In the genomic region with DNA sequence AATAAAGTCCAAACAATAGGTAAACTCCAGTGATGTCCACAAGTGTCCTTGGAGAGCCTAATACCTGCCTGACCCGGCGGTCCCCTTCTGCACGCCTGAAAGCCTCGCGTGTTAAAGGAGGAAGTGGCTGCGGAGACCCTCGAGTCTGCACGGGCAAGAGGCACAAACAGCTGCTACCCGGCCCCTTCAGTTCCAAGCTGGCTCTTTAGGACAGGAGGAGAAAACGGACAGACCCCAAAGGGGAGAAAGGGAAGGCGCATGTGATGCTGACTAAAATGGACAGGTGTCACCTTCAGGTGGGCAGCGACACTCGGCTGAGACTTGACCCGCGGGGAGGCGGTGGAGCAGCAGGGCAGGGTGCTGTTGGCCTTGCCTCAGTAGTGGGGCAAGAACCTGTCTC, we compare ENCODE assay signal across 16 cellular contexts.
DNase-seq lines count a peak whose midpoint lies in the region; ATAC-seq and TF ChIP-seq lines count a peak whose summit lies in the region.
"Had no signal": no experiment of that assay in that cellular context is flagged by ENCODE, and none has a peak within 500 bp of the region (broad histone marks: within the 10 kb centered on the region; RNA-seq: fewer than 3 reads in every experiment).

No MANE protein-coding gene starts in this region.

- TF ChIP-seq CTCF in GM23338 (conservative IDR thresholded peaks at IDR 0.05; ENCODE audit: low read depth in 2 of 2) (no peak), brain (conservative IDR thresholded peaks at IDR 0.05) (no peak), progenitor cell of endocrine pancreas (IDR thresholded peaks at IDR 0.05; ENCODE audit: unreplicated experiment) (no peak)

- H3K27ac Mint-ChIP-seq in GM23338 (no peak overlapping the region), brain (peak overlapping the region in 1 of 5 experiments; percentile 30), progenitor cell of endocrine pancreas (no peak overlapping the region)
- H3K27ac Mint-ChIP-seq: B cell had no signal

- peaks cover 9% of the 10 kb centered on the region; the same call in 2 of the 3 replicates for H3K36me3 Mint-ChIP-seq in GM23338 (ENCODE audit: low read depth)
- H3K36me3 Mint-ChIP-seq in brain, result no peaks in the 10 kb centered on the region
- no peaks in the 10 kb centered on the region for H3K36me3 Mint-ChIP-seq in progenitor cell of endocrine pancreas (ENCODE audit: insufficient read depth)

- H3K27me3 ChIP-seq in GM23338 (ENCODE audit: insufficient read depth), result peaks cover 40% of the 10 kb centered on the region

- no peaks in the 10 kb centered on the region for H3K36me3 ChIP-seq in GM23338 (ENCODE audit: insufficient read depth)

- no peak overlapping the region for H2AFZ ChIP-seq in GM23338

- peak overlapping the region; percentile 98 for H3K4me2 ChIP-seq in GM23338

- no peak overlapping the region for H3K27ac ChIP-seq in GM23338 (ENCODE audit: low read depth)

- H3K4me1 ChIP-seq in GM23338 (ENCODE audit: insufficient read depth), result peaks cover 31% of the 10 kb centered on the region

- H4K20me1 ChIP-seq in GM23338 (replicated peaks; ENCODE audit: insufficient read depth), result no peaks in the 10 kb centered on the region

- peaks cover 33% of the 10 kb centered on the region for H3K27me3 Mint-ChIP-seq in GM23338 (ENCODE audit: insufficient read depth, low read depth, poor library complexity)
- peaks cover 45% of the 10 kb centered on the region for H3K27me3 Mint-ChIP-seq in brain
- H3K27me3 Mint-ChIP-seq in progenitor cell of endocrine pancreas, result peaks cover 82% of the 10 kb centered on the region

- H3K4me1 Mint-ChIP-seq in GM23338 (peaks cover 39% of the 10 kb centered on the region), brain (peaks cover 69% of the 10 kb centered on the region), progenitor cell of endocrine pancreas (ENCODE audit: low read depth) (peaks cover 18% of the 10 kb centered on the region)

- peaks cover 3% of the 10 kb centered on the region; the same call in 1 of the 2 replicates for H3F3A ChIP-seq in GM23338 (replicated peaks; ENCODE audit: low read depth)

- no peaks in the 10 kb centered on the region for H3K9me2 ChIP-seq in GM23338 (ENCODE audit: insufficient read depth)

- H3K4me3 Mint-ChIP-seq in GM23338, result peak overlapping the region; percentile 43; the same call in 2 of the 3 replicates
- H3K4me3 Mint-ChIP-seq in brain, result peak overlapping the region in 3 of 5 experiments; percentile 32 to 69 (median 45)
- peak overlapping the region; percentile 2 for H3K4me3 Mint-ChIP-seq in progenitor cell of endocrine pancreas (ENCODE audit: low read depth)
- H3K4me3 Mint-ChIP-seq: B cell had no signal

- H3K4me3 ChIP-seq in GM23338, result peak overlapping the region; percentile 88; the same call in 1 of the 2 replicates

- DNase-seq in GM23338 (ENCODE audit: low spot score) (peak; percentile 14), left kidney (ENCODE audit: low read depth, low spot score) (peak; percentile 13), progenitor cell of endocrine pancreas (ENCODE audit: low spot score, unreplicated experiment) (no peak), SHP77 (lab: John Stamatoyannopoulos, UW) (no peak)
- no peak for DNase-seq in activated CD4-positive, CD25-positive, alpha-beta regulatory T cell (lab: John Stamatoyannopoulos, UW)
- DNase-seq: DMS 273 treated with DMSO at 0.1 percent for 48 hours, GDM1, NCI-H1092 treated with DMSO at 0.1 percent for 48 hours, NCI-H146, NCI-H2081 treated with DMSO at 0.1 percent for 48 hours, NCI-H748 treated with DMSO at 0.1 percent for 48 hours had no signal

- peaks cover 4% of the 10 kb centered on the region for H3K79me2 ChIP-seq in GM23338 (replicated peaks; ENCODE audit: insufficient read depth)

- no peaks in the 10 kb centered on the region; the same call in 2 of the 3 replicates for H3K9me3 Mint-ChIP-seq in GM23338
- peaks cover 0 to 8% (median 2%) of the 10 kb centered on the region in 5 experiments for H3K9me3 Mint-ChIP-seq in brain
- no peaks in the 10 kb centered on the region for H3K9me3 Mint-ChIP-seq in progenitor cell of endocrine pancreas (ENCODE audit: low read depth)

- ATAC-seq in GM23338 (no peak), HG02642 (IDR thresholded peaks at IDR 0.05; ENCODE audit: poor library complexity, unreplicated experiment) (no peak), HG02970 (IDR thresholded peaks at IDR 0.05; ENCODE audit: low FRiP score, unreplicated experiment) (no peak)
- ATAC-seq: Right ventricle myocardium inferior had no signal

TF ChIP-seq in GM23338, 12 proteins besides CTCF, POLR2A, EP300 and RAD21:
- TF ChIP-seq, protein P1, sequence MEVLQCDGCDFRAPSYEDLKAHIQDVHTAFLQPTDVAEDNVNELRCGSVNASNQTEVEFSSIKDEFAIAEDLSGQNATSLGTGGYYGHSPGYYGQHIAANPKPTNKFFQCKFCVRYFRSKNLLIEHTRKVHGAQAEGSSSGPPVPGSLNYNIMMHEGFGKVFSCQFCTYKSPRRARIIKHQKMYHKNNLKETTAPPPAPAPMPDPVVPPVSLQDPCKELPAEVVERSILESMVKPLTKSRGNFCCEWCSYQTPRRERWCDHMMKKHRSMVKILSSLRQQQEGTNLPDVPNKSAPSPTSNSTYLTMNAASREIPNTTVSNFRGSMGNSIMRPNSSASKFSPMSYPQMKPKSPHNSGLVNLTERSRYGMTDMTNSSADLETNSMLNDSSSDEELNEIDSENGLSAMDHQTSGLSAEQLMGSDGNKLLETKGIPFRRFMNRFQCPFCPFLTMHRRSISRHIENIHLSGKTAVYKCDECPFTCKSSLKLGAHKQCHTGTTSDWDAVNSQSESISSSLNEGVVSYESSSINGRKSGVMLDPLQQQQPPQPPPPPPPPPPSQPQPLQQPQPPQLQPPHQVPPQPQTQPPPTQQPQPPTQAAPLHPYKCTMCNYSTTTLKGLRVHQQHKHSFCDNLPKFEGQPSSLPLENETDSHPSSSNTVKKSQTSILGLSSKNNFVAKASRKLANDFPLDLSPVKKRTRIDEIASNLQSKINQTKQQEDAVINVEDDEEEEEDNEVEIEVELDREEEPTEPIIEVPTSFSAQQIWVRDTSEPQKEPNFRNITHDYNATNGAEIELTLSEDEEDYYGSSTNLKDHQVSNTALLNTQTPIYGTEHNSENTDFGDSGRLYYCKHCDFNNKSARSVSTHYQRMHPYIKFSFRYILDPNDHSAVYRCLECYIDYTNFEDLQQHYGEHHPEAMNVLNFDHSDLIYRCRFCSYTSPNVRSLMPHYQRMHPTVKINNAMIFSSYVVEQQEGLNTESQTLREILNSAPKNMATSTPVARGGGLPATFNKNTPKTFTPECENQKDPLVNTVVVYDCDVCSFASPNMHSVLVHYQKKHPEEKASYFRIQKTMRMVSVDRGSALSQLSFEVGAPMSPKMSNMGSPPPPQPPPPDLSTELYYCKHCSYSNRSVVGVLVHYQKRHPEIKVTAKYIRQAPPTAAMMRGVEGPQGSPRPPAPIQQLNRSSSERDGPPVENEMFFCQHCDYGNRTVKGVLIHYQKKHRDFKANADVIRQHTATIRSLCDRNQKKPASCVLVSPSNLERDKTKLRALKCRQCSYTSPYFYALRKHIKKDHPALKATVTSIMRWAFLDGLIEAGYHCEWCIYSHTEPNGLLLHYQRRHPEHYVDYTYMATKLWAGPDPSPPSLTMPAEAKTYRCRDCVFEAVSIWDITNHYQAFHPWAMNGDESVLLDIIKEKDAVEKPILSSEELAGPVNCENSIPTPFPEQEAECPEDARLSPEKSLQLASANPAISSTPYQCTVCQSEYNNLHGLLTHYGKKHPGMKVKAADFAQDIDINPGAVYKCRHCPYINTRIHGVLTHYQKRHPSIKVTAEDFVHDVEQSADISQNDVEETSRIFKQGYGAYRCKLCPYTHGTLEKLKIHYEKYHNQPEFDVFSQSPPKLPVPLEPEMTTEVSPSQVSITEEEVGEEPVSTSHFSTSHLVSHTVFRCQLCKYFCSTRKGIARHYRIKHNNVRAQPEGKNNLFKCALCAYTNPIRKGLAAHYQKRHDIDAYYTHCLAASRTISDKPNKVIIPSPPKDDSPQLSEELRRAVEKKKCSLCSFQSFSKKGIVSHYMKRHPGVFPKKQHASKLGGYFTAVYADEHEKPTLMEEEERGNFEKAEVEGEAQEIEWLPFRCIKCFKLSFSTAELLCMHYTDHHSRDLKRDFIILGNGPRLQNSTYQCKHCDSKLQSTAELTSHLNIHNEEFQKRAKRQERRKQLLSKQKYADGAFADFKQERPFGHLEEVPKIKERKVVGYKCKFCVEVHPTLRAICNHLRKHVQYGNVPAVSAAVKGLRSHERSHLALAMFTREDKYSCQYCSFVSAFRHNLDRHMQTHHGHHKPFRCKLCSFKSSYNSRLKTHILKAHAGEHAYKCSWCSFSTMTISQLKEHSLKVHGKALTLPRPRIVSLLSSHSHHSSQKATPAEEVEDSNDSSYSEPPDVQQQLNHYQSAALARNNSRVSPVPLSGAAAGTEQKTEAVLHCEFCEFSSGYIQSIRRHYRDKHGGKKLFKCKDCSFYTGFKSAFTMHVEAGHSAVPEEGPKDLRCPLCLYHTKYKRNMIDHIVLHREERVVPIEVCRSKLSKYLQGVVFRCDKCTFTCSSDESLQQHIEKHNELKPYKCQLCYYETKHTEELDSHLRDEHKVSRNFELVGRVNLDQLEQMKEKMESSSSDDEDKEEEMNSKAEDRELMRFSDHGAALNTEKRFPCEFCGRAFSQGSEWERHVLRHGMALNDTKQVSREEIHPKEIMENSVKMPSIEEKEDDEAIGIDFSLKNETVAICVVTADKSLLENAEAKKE (CRISPR knock-in tag; IDR thresholded peaks at IDR 0.05), result no peak

Comparison
In these comparisons a context has a peak if more than half of its experiments do, and no peak if none do; other contexts are left out.
1. DNase-seq: peak in GM23338 (single experiment) and left kidney (single experiment); none in progenitor cell of endocrine pancreas (single experiment), activated CD4-positive, CD25-positive, alpha-beta regulatory T cell (0 of 4) and SHP77 (0 of 2).
2. Peak in every context shown above with its lines, with median percentiles within 50 percentile points of each other: H3K4me3 Mint-ChIP-seq.